In the genomic region with DNA sequence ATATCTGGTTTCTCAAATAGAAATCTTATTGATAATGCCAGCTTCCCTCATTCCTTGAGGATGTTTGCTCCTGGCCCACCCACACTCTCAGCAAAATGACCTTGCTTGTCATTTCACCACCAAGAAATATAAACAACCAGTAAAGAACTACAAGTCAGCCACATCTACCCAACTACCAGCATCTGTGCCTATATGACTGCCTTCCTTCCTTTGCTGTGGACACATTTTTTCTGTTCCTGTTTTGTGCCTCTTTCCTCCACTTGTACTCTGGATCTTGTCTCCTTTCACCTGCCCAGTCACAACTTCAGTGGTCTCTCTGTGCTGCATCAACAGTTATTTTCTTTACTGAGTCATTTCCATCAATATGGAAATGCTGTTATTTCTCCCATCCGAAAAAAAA, we compare ENCODE assay signal across 8 cellular contexts. TPM values are rescaled to one million over a fixed set of nuclear protein-coding genes. Genes with fewer than 3 reads are reported as not detected.
DNase-seq lines count a peak whose midpoint lies in the region; ATAC-seq lines count a peak whose summit lies in the region.
"Had no signal": no experiment of that assay in that cellular context is flagged by ENCODE, and none has a peak within 500 bp of the region (broad histone marks: within the 10 kb centered on the region; RNA-seq: fewer than 3 reads in every experiment).

No MANE protein-coding gene starts in this region.

- H3K27me3 ChIP-seq in Karpas-422 (ENCODE audit: low read length), result no peaks in the 10 kb centered on the region

- peaks cover 74% of the 10 kb centered on the region for H3K4me1 ChIP-seq in Karpas-422 (ENCODE audit: low read length)

- peaks cover 8% of the 10 kb centered on the region for H3K36me3 Mint-ChIP-seq in natural killer cell treated with Interleukin-12 subunit alpha and Interleukin-12 subunit beta and Interleukin-15 and Interleukin-18, amount 100 ng/mL, for 72 hours

- H3K27me3 Mint-ChIP-seq in natural killer cell treated with Interleukin-12 subunit alpha and Interleukin-12 subunit beta and Interleukin-15 and Interleukin-18, amount 100 ng/mL, for 72 hours, result no peaks in the 10 kb centered on the region

- H3K4me1 Mint-ChIP-seq in natural killer cell treated with Interleukin-12 subunit alpha and Interleukin-12 subunit beta and Interleukin-15 and Interleukin-18, amount 100 ng/mL, for 72 hours (ENCODE audit: low read depth in 2 of 2), result peaks cover 50 to 73% of the 10 kb centered on the region in 2 donors

- no peak overlapping the region for H3K9ac ChIP-seq in Karpas-422 (ENCODE audit: low read length)

- no peak overlapping the region for H3K4me3 ChIP-seq in Karpas-422 (ENCODE audit: low read length)
- H3K4me3 ChIP-seq: PC-9 had no signal

- no peaks in the 10 kb centered on the region for H3K9me2 ChIP-seq in Karpas-422 (replicated peaks; ENCODE audit: insufficient read depth, low read length)

- H3K9me3 ChIP-seq in Karpas-422 (ENCODE audit: low read length), result no peaks in the 10 kb centered on the region

- no peak overlapping the region for H3K4me3 Mint-ChIP-seq in natural killer cell treated with Interleukin-12 subunit alpha and Interleukin-12 subunit beta and Interleukin-15 and Interleukin-18, amount 100 ng/mL, for 72 hours

- no peak for DNase-seq in Karpas-422
- no peak for DNase-seq in natural killer cell treated with Interleukin-12 subunit alpha and Interleukin-12 subunit beta and Interleukin-15 and Interleukin-18, amount 100 ng/mL, for 72 hours (ENCODE audit: low spot score)
- DNase-seq in CD1c-positive myeloid dendritic cell (ENCODE audit: extremely low spot score), result no peak
- DNase-seq in germinal center (ENCODE audit: low spot score), result no peak
- no peak for DNase-seq in NCI-H2171 (lab: John Stamatoyannopoulos, UW)
- DNase-seq: PC-9 had no signal

- no peak overlapping the region for H2AFZ ChIP-seq in Karpas-422 (ENCODE audit: low read length)
- H2AFZ ChIP-seq: PC-9 had no signal

- ATAC-seq in GM19043 (IDR thresholded peaks at IDR 0.05; ENCODE audit: low read depth, unreplicated experiment) (peak; percentile 64), HG02588 (IDR thresholded peaks at IDR 0.05; ENCODE audit: unreplicated experiment) (peak; percentile 52)
- ATAC-seq in natural killer cell treated with Interleukin-12 subunit alpha and Interleukin-12 subunit beta and Interleukin-15 and Interleukin-18, amount 100 ng/mL, for 72 hours, result no peak

- H3K4me2 ChIP-seq in Karpas-422 (ENCODE audit: low read depth, low read length, poor library complexity, severe bottlenecking), result no peak overlapping the region
- H3K4me2 ChIP-seq: PC-9 had no signal

- H3K36me3 ChIP-seq in Karpas-422 (ENCODE audit: insufficient read depth, low read length), result peaks cover 10% of the 10 kb centered on the region; the same call in 1 of the 2 replicates

- peaks cover 100% of the 10 kb centered on the region for H3K79me2 ChIP-seq in Karpas-422 (ENCODE audit: low read length)

- H3K27ac Mint-ChIP-seq in natural killer cell treated with Interleukin-12 subunit alpha and Interleukin-12 subunit beta and Interleukin-15 and Interleukin-18, amount 100 ng/mL, for 72 hours, result peak overlapping the region; percentile 29 to 80

- no peaks in the 10 kb centered on the region for H3K9me3 Mint-ChIP-seq in natural killer cell treated with Interleukin-12 subunit alpha and Interleukin-12 subunit beta and Interleukin-15 and Interleukin-18, amount 100 ng/mL, for 72 hours

- H3K27ac ChIP-seq in Karpas-422 (ENCODE audit: low read length), result peak overlapping the region; percentile 70
- H3K27ac ChIP-seq: PC-9 had no signal

- H4K20me1 ChIP-seq in Karpas-422 (ENCODE audit: insufficient read depth, low read depth, low read length), result 0 out of 2 replicates have a peak, but pooled peaks cover 9% of the 10 kb centered on the region

RNA-seq across cellular contexts. Expression of a gene that starts 20.3 kb away (rescaled TPM):
- 58.5 and 81.8 TPM in 2 replicates for total RNA-seq in Karpas-422 (2014; rRNA removed; shearing (Covaris generic); ENCODE audit: low replicate concordance)
- total RNA-seq in natural killer cell treated with Interleukin-12 subunit alpha and Interleukin-12 subunit beta and Interleukin-15 and Interleukin-18, amount 100 ng/mL, for 72 hours, result 100 to 1,000 TPM; 190 to 201 TPM

Comparison
In these comparisons a context has a peak if more than half of its experiments do, and no peak if none do; other contexts are left out.
1. ATAC-seq: peak in GM19043 (single experiment) and HG02588 (single experiment); none in natural killer cell treated with Interleukin-12 subunit alpha and Interleukin-12 subunit beta and Interleukin-15 and Interleukin-18, amount 100 ng/mL, for 72 hours (0 of 2).